ENCODE assay signal across 8 cellular contexts in genomic region chr17:74922694-74923537, GRCh38. TPM values are rescaled to one million over a fixed set of nuclear protein-coding genes. Genes with fewer than 3 reads are reported as not detected.
DNase-seq lines count a peak whose midpoint lies in the region; ATAC-seq, FAIRE-seq and TF ChIP-seq lines count a peak whose summit lies in the region.

Gene USH1G (minus strand): TSS chr17:74923255. CDS start chr17:74923073, 182 bp downstream.

- FAIRE-seq in urothelium cell line (lab: Jason Lieb, UNC), result no peak

- in situ Hi-C loops in astrocyte of the spinal cord (cut with HindIII; ENCODE audit: low sequenced_read_pairs), result no loop called here

- H3K4me3 ChIP-seq in astrocyte of the spinal cord (ENCODE audit: low read depth, low read length), result peak within 1 kb of the TSS; percentile 12

- intact Hi-C loops in left colon (cut with DNase I, micrococcal nuclease), result no loop called here

- H3K9me3 Mint-ChIP-seq in activated naive CD4-positive, alpha-beta T cell treated with anti-CD3 and anti-CD28 coated beads, Interleukin-2, amount 50 U/mL, for 72 hours, result no peaks in the 10 kb centered on the region

- ATAC-seq in activated naive CD4-positive, alpha-beta T cell treated with anti-CD3 and anti-CD28 coated beads, Interleukin-2, amount 50 U/mL, for 72 hours, result peak; percentile 39 to 61
- ATAC-seq in left colon, result peak; percentile 54
- ATAC-seq in HG03342 (IDR thresholded peaks at IDR 0.05; ENCODE audit: unreplicated experiment), result no peak
- no peak for ATAC-seq in GM18520 (IDR thresholded peaks at IDR 0.05; ENCODE audit: unreplicated experiment)

- TF ChIP-seq CTCF in astrocyte of the spinal cord (IDR thresholded peaks at IDR 0.05; ENCODE audit: low read depth, low read length), result no peak

- H3K27ac Mint-ChIP-seq in activated naive CD4-positive, alpha-beta T cell treated with anti-CD3 and anti-CD28 coated beads, Interleukin-2, amount 50 U/mL, for 72 hours, result no peak within 1 kb of the TSS

- peaks cover 0 to 4% of the 10 kb centered on the region in 2 donors for H3K36me3 Mint-ChIP-seq in activated naive CD4-positive, alpha-beta T cell treated with anti-CD3 and anti-CD28 coated beads, Interleukin-2, amount 50 U/mL, for 72 hours

- DNase-seq in activated naive CD4-positive, alpha-beta T cell treated with anti-CD3 and anti-CD28 coated beads, Interleukin-2, amount 50 U/mL, for 72 hours (ENCODE audit: low spot score in 2 of 2), result no peak
- DNase-seq in activated naive CD4-positive, alpha-beta T cell (lab: John Stamatoyannopoulos, UW), result no peak
- DNase-seq in astrocyte of the spinal cord (ENCODE audit: low read depth, low spot score) (no peak), left colon (no peak), urothelium cell line (ENCODE audit: low spot score) (peak; percentile 84), occipital lobe (lab: John Stamatoyannopoulos, UW) (no peak)

RNA-seq across cellular contexts. Expression of gene USH1G, which starts in this region (rescaled TPM):
- not detected for total RNA-seq in activated naive CD4-positive, alpha-beta T cell treated with anti-CD3 and anti-CD28 coated beads, Interleukin-2, amount 50 U/mL, for 72 hours
- under 1 TPM in 1 of 2 donors, not detected in 1; 0.31 TPM for total RNA-seq in left colon
- 0.16 TPM for total RNA-seq in occipital lobe

Comparison
In these comparisons a context has a peak if more than half of its experiments do, and no peak if none do; other contexts are left out.
1. Peak in ATAC-seq in activated naive CD4-positive, alpha-beta T cell treated with anti-CD3 and anti-CD28 coated beads, Interleukin-2, amount 50 U/mL, for 72 hours; RNA of the gene not detected or under 1 TPM.
2. Peak in ATAC-seq in left colon; RNA of the gene not detected or under 1 TPM.